23 cellular contexts compared by ENCODE assay signal in genomic region chr17:27741361-27741861, GRCh38. TPM values are rescaled to one million over a fixed set of nuclear protein-coding genes. Genes with fewer than 3 reads are reported as not detected.
A peak's percentile ranks its signal among the peaks of the same experiment; 100 is the strongest.
DNase-seq lines count a peak whose midpoint lies in the region; ATAC-seq, FAIRE-seq and TF ChIP-seq lines count a peak whose summit lies in the region.
"Had no signal": no experiment of that assay in that cellular context is flagged by ENCODE, and none has a peak within 500 bp of the region (broad histone marks: within the 10 kb centered on the region; RNA-seq: fewer than 3 reads in every experiment).

No MANE protein-coding gene starts in this region.

- H4K20me1 ChIP-seq in H1 (replicated peaks in 1 of 2; ENCODE audit: control insufficient read depth in 1 of 2, insufficient read depth in 2 of 2, low read length in 2 of 2) = no peaks in the 10 kb centered on the region

- 88% methylated on average over 9 of the region's 9 CpGs; no CpG with 5 or more reads in 1 of the 2 experiments for WGBS in H1 (ENCODE audit: extremely low coverage in 1 of 2, insufficient coverage in 1 of 2, insufficient read length in 1 of 2, insufficient replicate concordance in 2 of 2, low coverage in 1 of 2, low lambda C conversion rate in 2 of 2, missing lambda C conversion rate in 1 of 2), 2 experiments

- no peak overlapping the region for H3K4me2 ChIP-seq in H1 (ENCODE audit: insufficient read depth in 1 of 2, low read depth in 2 of 2, low read length in 2 of 2)

- H3K27ac ChIP-seq in H1 (ENCODE audit: low read depth, low read length) (no peak overlapping the region), lower lobe of right lung (no peak overlapping the region)
- H3K27ac ChIP-seq: ascending aorta, HL-60, SJSA1, suprapubic skin had no signal

- H3K36me3 ChIP-seq in H1 (ENCODE audit: control insufficient read depth in 2 of 4, insufficient read depth in 4 of 4, low read length in 3 of 4) = no peaks in the 10 kb centered on the region
- no peaks in the 10 kb centered on the region for H3K36me3 ChIP-seq in lower lobe of right lung
- H3K36me3 ChIP-seq: ascending aorta, SJSA1, suprapubic skin had no signal

- no peak for TF ChIP-seq EP300 in H1 (IDR thresholded peaks at IDR 0.05; ENCODE audit: borderline replicate concordance in 1 of 2, low read depth in 2 of 2, low read length in 2 of 2)

- DNase-seq in AG20443 (ENCODE audit: low spot score) (peak; percentile 69), HT1080 (ENCODE audit: low read depth) (peak; percentile 27), H1 (ENCODE audit: low read depth in 1 of 2, low spot score in 2 of 2) (peak in 1 of 2 experiments; percentile 26), lower lobe of right lung (no peak), globus pallidus (ENCODE audit: low spot score) (no peak), CD14-positive monocyte (ENCODE audit: low spot score) (no peak), Kasumi-1 (lab: John Stamatoyannopoulos, UW) (no peak)
- DNase-seq: activated CD4-positive, alpha-beta T cell treated with anti-CD3 and anti-CD28 coated beads for 1 hour; activated effector memory CD4-positive, alpha-beta T cell treated with Interleukin-2 at 50 U/mL for 16 hours; cortex of kidney; KG1; kidney glomerular epithelial cell; NCI-H1436; occipital lobe; stimulated activated CD4-positive, alpha-beta T cell treated with anti-CD3 and anti-CD28 coated beads, Interleukin-2, amount 100 ng/mL, for 48 hours; T1000 had no signal

- CTCF ChIA-PET in H1 (lab: Charles Lee; ENCODE audit: partially characterized antibody) = interaction anchor here (1.1 to 9.1 kb wide), 7 partner anchors 13 to 361 kb away, joined by 3 to 66 read pairs (median 8); no protein-coding TSS in a partner anchor

- POLR2A ChIA-PET in H1 (lab: Charles Lee; ENCODE audit: partially characterized antibody) = no interaction called here

- H2AK5ac ChIP-seq in H1 (ENCODE audit: low read depth, low read length) = no peak overlapping the region

- H4K91ac ChIP-seq in H1 (replicated peaks; ENCODE audit: insufficient read length, low read length) = no peak overlapping the region

- no peak overlapping the region for H3K4ac ChIP-seq in H1 (replicated peaks; ENCODE audit: insufficient read length, low read depth, low read length)

- no peak overlapping the region for H2BK15ac ChIP-seq in H1 (ENCODE audit: low read length)

- no peak for TF ChIP-seq POLR2A in H1 (IDR thresholded peaks at IDR 0.05; ENCODE audit: control extremely low read depth in 1 of 2, low read depth in 2 of 2, low read length in 2 of 2)

- H2BK120ac ChIP-seq in H1 (replicated peaks; ENCODE audit: low read depth, low read length) = no peak overlapping the region

- ATAC-seq in lower lobe of right lung (peak; percentile 16 to 28), HG02885 (IDR thresholded peaks at IDR 0.05; ENCODE audit: poor library complexity, unreplicated experiment) (no peak)

- no peaks in the 10 kb centered on the region for H3K36me3 Mint-ChIP-seq in CD14-positive monocyte

- TF ChIP-seq CTCF in H1 (IDR thresholded peaks at IDR 0.05; ENCODE audit: control extremely low read depth in 1 of 3, insufficient read depth in 1 of 3, low read depth in 1 of 3, low read length in 3 of 3) = no peak
- no peak for TF ChIP-seq CTCF in lower lobe of right lung (IDR thresholded peaks at IDR 0.05)
- no peak for TF ChIP-seq CTCF in CD14-positive monocyte (IDR thresholded peaks at IDR 0.05)

- H3K9me3 ChIP-seq in H1 (ENCODE audit: insufficient read depth in 2 of 2, low read depth in 1 of 2, low read length in 1 of 2) = no peaks in the 10 kb centered on the region
- no peaks in the 10 kb centered on the region for H3K9me3 ChIP-seq in lower lobe of right lung
- H3K9me3 ChIP-seq: ascending aorta, SJSA1, suprapubic skin had no signal

- H3K4me3 ChIP-seq in H1 (ENCODE audit: extremely low read depth in 1 of 4, insufficient read depth in 2 of 4, low read depth in 3 of 4, low read length in 4 of 4) = no peak overlapping the region
- no peak overlapping the region for H3K4me3 ChIP-seq in lower lobe of right lung
- H3K4me3 ChIP-seq: ascending aorta, SJSA1, suprapubic skin had no signal

- H3K27me3 ChIP-seq in H1 (replicated peaks in 1 of 4; ENCODE audit: control insufficient read depth in 3 of 4, extremely low read depth in 1 of 4, insufficient read depth in 3 of 4, low read length in 3 of 4) (no peaks in the 10 kb centered on the region), lower lobe of right lung (ENCODE audit: low read depth) (no peaks in the 10 kb centered on the region)
- H3K27me3 ChIP-seq: ascending aorta, SJSA1, suprapubic skin had no signal

- H3K4me3 Mint-ChIP-seq in CD14-positive monocyte = no peak overlapping the region

- H3K56ac ChIP-seq in H1 (replicated peaks; ENCODE audit: insufficient read length, low read depth, low read length) = no peak overlapping the region

- H3K9me3 Mint-ChIP-seq in CD14-positive monocyte = no peaks in the 10 kb centered on the region

- peak overlapping the region; percentile 39; the same call in 1 of the 2 replicates for H2AFZ ChIP-seq in H1 (ENCODE audit: low read length)

- no peaks in the 10 kb centered on the region for H3K79me1 ChIP-seq in H1 (ENCODE audit: low read depth, low read length)

- no peak overlapping the region for H3K14ac ChIP-seq in H1 (ENCODE audit: insufficient read length)

- no peak overlapping the region for H3K27ac Mint-ChIP-seq in CD14-positive monocyte

- no peak overlapping the region for H3K18ac ChIP-seq in H1 (ENCODE audit: extremely low read depth, low read length)

- intact Hi-C loops in lower lobe of right lung (cut with DNase I) (no loop called here), CD14-positive monocyte (cut with micrococcal nuclease) (no loop called here)

- no peak overlapping the region for H3K9ac ChIP-seq in H1 (replicated peaks in 1 of 4; ENCODE audit: extremely low read depth in 1 of 4, low read depth in 3 of 4, low read length in 3 of 4)

- H4K5ac ChIP-seq in H1 (ENCODE audit: insufficient read length, low read depth, low read length) = no peak overlapping the region

- FAIRE-seq in H1 (lab: Jason Lieb, UNC) = no peak
- FAIRE-seq: GM19239 had no signal

- no peak overlapping the region for H2BK20ac ChIP-seq in H1 (ENCODE audit: low read length)

- H3K4me1 ChIP-seq in H1 (replicated peaks in 1 of 4; ENCODE audit: control insufficient read depth in 3 of 4, insufficient read depth in 4 of 4, low read length in 3 of 4) (no peaks in the 10 kb centered on the region), lower lobe of right lung (no peaks in the 10 kb centered on the region)
- H3K4me1 ChIP-seq: ascending aorta, SJSA1 had no signal

- H2BK5ac ChIP-seq in H1 (ENCODE audit: low read depth, low read length) = no peak overlapping the region

- H3K4me1 Mint-ChIP-seq in CD14-positive monocyte = peaks cover 13% of the 10 kb centered on the region

- no peaks in the 10 kb centered on the region for H3K23me2 ChIP-seq in H1 (ENCODE audit: low read depth, low read length)

- H3K27me3 Mint-ChIP-seq in CD14-positive monocyte (ENCODE audit: low read depth in 3 of 3) = peaks cover 0 to 9% (median 1%) of the 10 kb centered on the region in 3 donors

- H3K23ac ChIP-seq in H1 (ENCODE audit: insufficient read length) = no peak overlapping the region

- no peak overlapping the region for H2BK12ac ChIP-seq in H1 (ENCODE audit: low read depth, low read length)

- no peak overlapping the region; the same call in 1 of the 2 replicates for H4K8ac ChIP-seq in H1 (ENCODE audit: extremely low read depth, insufficient read depth, low read length)

- TF ChIP-seq RAD21 in H1 (IDR thresholded peaks at IDR 0.05 in 1 of 2, conservative IDR thresholded peaks at IDR 0.05 in 1 of 2; ENCODE audit: low read depth in 2 of 2, low read length in 2 of 2) = no peak

- no peaks in the 10 kb centered on the region for H3K79me2 ChIP-seq in H1 (ENCODE audit: control insufficient read depth in 1 of 2, insufficient read depth in 2 of 2, low read length in 2 of 2)

TF ChIP-seq in H1, 55 proteins besides CTCF, POLR2A, EP300 and RAD21:
- TF ChIP-seq FOSL1 (IDR thresholded peaks at IDR 0.05; ENCODE audit: insufficient read depth, low read depth, low read length) = no peak
- TF ChIP-seq CBX5 (IDR thresholded peaks at IDR 0.05; ENCODE audit: low read depth, low read length) = no peak
- TF ChIP-seq TAF1 (IDR thresholded peaks at IDR 0.05; ENCODE audit: low read depth, low read length) = no peak
- TF ChIP-seq HDAC6 (IDR thresholded peaks at IDR 0.05; ENCODE audit: low read depth, low read length) = no peak
- TF ChIP-seq ATF3 (IDR thresholded peaks at IDR 0.05; ENCODE audit: insufficient read depth, low read depth, low read length) = no peak
- no peak for TF ChIP-seq PHF8 (conservative IDR thresholded peaks at IDR 0.05; ENCODE audit: low read depth, low read length)
- TF ChIP-seq POLR2AphosphoS5 (IDR thresholded peaks at IDR 0.05; ENCODE audit: low read depth, low read length) = no peak
TF ChIP-seq in H1: peak in this region for 0.

RNA-seq across cellular contexts. Expression of gene NOS2, which starts 58.9 kb away (rescaled TPM):
- 0.06 TPM in 1 of 2 replicates, not detected in the other for total RNA-seq in HT1080 (2014; rRNA removed; shearing (Covaris generic))
- not detected in 2 replicates for polyA plus RNA-seq in HT1080 (2015; cell fraction: cytosol; rRNA removed)
- polyA plus RNA-seq in HT1080 (2015; cell fraction: nucleus; rRNA removed) = not detected in 2 replicates
- 1.8 and 1.9 TPM in 2 replicates for total RNA-seq in H1 (2021; fragmentation: NEBNext Ultra II Directional; extraction: Animal tissue kit (Norgen Biotek cat#: 25700))
- 1.0 and 1.6 TPM in 2 replicates for polyA plus RNA-seq in H1 (2011; rRNA removed)
- 0.83 TPM for polyA plus RNA-seq in H1 (2011; cell fraction: cytosol; rRNA removed)
- polyA plus RNA-seq in H1 (2011; cell fraction: nucleus; rRNA removed) = 1.8 TPM
- polyA plus RNA-seq in H1 (2012, experiment 1 of 2) = 0.77 to 1.4 TPM (median 1.2 TPM) in 4 replicates
- polyA plus RNA-seq in H1 (2012, experiment 2 of 2) = 0.79 TPM
- 0.89 TPM for polyA plus RNA-seq in H1 (2013, experiment 1 of 2)
- polyA plus RNA-seq in H1 (2013, experiment 2 of 2) = 0.81 TPM
- polyA minus RNA-seq in H1 (2011; rRNA and poly(A)+ RNA removed) = 1.1 TPM in 2 replicates
- polyA minus RNA-seq in H1 (2011; cell fraction: cytosol; rRNA and poly(A)+ RNA removed) = 0.37 TPM
- polyA minus RNA-seq in H1 (2011; cell fraction: nucleus; rRNA and poly(A)+ RNA removed) = 1.00 TPM
- 0.38 TPM for total RNA-seq in lower lobe of right lung
- polyA plus RNA-seq in CD14-positive monocyte = not detected
- total RNA-seq: ascending aorta, mononuclear cell, SJSA1 had no signal

Comparison
In these comparisons a context has a peak if more than half of its experiments do, and no peak if none do; other contexts are left out.
1. DNase-seq: peak in AG20443 (single experiment) and HT1080 (single experiment); none in lower lobe of right lung (single experiment), globus pallidus (single experiment), CD14-positive monocyte (single experiment) and Kasumi-1 (0 of 2).